In genomic region chr6:3202999-3203696, GRCh38 we compare ENCODE assay signal across 17 cellular contexts. TPM values are rescaled to one million over a fixed set of nuclear protein-coding genes. Genes with fewer than 3 reads are reported as not detected.
DNase-seq lines count a peak whose midpoint lies in the region; ATAC-seq, FAIRE-seq and TF ChIP-seq lines count a peak whose summit lies in the region.
"Had no signal": no experiment of that assay in that cellular context is flagged by ENCODE, and none has a peak within 500 bp of the region (broad histone marks: within the 10 kb centered on the region; RNA-seq: fewer than 3 reads in every experiment).

No MANE protein-coding gene starts in this region.

- FAIRE-seq in GM12878 (lab: Jason Lieb, UNC), result peak; percentile 7
- FAIRE-seq: urothelium cell line had no signal

- RAD21 ChIA-PET in GM12878 (lab: Charles Lee; ENCODE audit: unreplicated experiment), result no interaction called here

- H2AFZ ChIP-seq in Loucy (ENCODE audit: low read length) (no peak overlapping the region; the same call in 1 of the 2 replicates), GM12878 (ENCODE audit: control insufficient read depth, low read depth, low read length) (peak overlapping the region; percentile 55), mesenchymal stem cell (ENCODE audit: low read depth, low read length) (no peak overlapping the region)
- H2AFZ ChIP-seq: parathyroid adenoma had no signal

- H3K14ac ChIP-seq in mesenchymal stem cell (ENCODE audit: low read length in 2 of 2), result no peak overlapping the region

- intact Hi-C loops in GM12878 (cut with micrococcal nuclease; ENCODE audit: unreplicated experiment) (loop anchor here (10.0 kb wide), 1 partner anchor 338 kb away; no protein-coding TSS in a partner anchor), adrenal gland (cut with DNase I) (no loop called here)

- H2BK12ac ChIP-seq in mesenchymal stem cell (ENCODE audit: low read length in 2 of 2), result no peak overlapping the region

- H3K27ac ChIP-seq in GM12878 (ENCODE audit: control insufficient read depth, insufficient read depth), result peak overlapping the region; percentile 34
- no peak overlapping the region for H3K27ac ChIP-seq in mesenchymal stem cell (ENCODE audit: low read length, poor library complexity, severe bottlenecking)
- no peak overlapping the region for H3K27ac ChIP-seq in adrenal gland
- no peak overlapping the region for H3K27ac ChIP-seq in mesendoderm (ENCODE audit: low read depth, low read length)
- H3K27ac ChIP-seq: BLaER1 treated with 17β-estradiol and CSF1 and Interleukin-3, amounts not matched to agents 10 nM and 100 nM; parathyroid adenoma; spleen had no signal

- 32% methylated on average over 7 of the region's 7 CpGs for WGBS in GM12878 (ENCODE audit: insufficient coverage, insufficient replicate concordance, low lambda C conversion rate, missing lambda C conversion rate)
- 82% methylated on average over 7 of the region's 7 CpGs for WGBS in mesenchymal stem cell
- WGBS in adrenal gland, 4 donors, result 67 to 76% (median 72%) methylated on average over 7 of the region's 7 CpGs
- WGBS in mesendoderm (ENCODE audit: extremely low coverage, insufficient coverage, low lambda C conversion rate), result no CpG with 5 or more reads among the region's 7 CpGs

- H3K18ac ChIP-seq in mesenchymal stem cell (ENCODE audit: low read depth in 1 of 2, low read length in 2 of 2) (no peak overlapping the region), mesendoderm (ENCODE audit: low read length) (no peak overlapping the region)

- H3K4me1 ChIP-seq in Loucy (ENCODE audit: insufficient read depth, low read length, poor library complexity, severe bottlenecking), result no peaks in the 10 kb centered on the region
- peaks cover 29% of the 10 kb centered on the region for H3K4me1 ChIP-seq in GM12878 (ENCODE audit: control insufficient read depth, insufficient read depth, low read length)
- peaks cover 1% of the 10 kb centered on the region for H3K4me1 ChIP-seq in mesenchymal stem cell (ENCODE audit: control insufficient read depth, insufficient read depth, low read depth, low read length)
- H3K4me1 ChIP-seq in adrenal gland (replicated peaks in 1 of 2), result no peaks in the 10 kb centered on the region
- H3K4me1 ChIP-seq in mesendoderm (ENCODE audit: control insufficient read depth, low read depth, low read length), result peaks cover 4% of the 10 kb centered on the region
- H3K4me1 ChIP-seq: parathyroid adenoma, spleen had no signal

- no peak overlapping the region for H3K56ac ChIP-seq in mesendoderm (ENCODE audit: low read length)

- no peak overlapping the region for H3K4ac ChIP-seq in mesenchymal stem cell (ENCODE audit: low read depth in 1 of 2, low read length in 2 of 2)
- no peak overlapping the region for H3K4ac ChIP-seq in mesendoderm (ENCODE audit: low read depth, low read length)

- H3K9me3 ChIP-seq in Loucy (ENCODE audit: insufficient read depth, low read depth, low read length) (no peaks in the 10 kb centered on the region), GM12878 (replicated peaks; ENCODE audit: control insufficient read depth, insufficient read depth, low read length) (peaks cover 4% of the 10 kb centered on the region; the same call in 2 of the 3 replicates), mesenchymal stem cell (ENCODE audit: control insufficient read depth, low read length) (peaks cover 6% of the 10 kb centered on the region), adrenal gland (replicated peaks in 1 of 3) (no peaks in the 10 kb centered on the region)

- H3K4me2 ChIP-seq in Loucy (ENCODE audit: low read depth, low read length, poor library complexity, severe bottlenecking) (peak overlapping the region; percentile 10), GM12878 (ENCODE audit: control insufficient read depth, insufficient read depth) (peak overlapping the region; percentile 63), mesenchymal stem cell (ENCODE audit: low read length, poor library complexity, severe bottlenecking) (no peak overlapping the region), mesendoderm (ENCODE audit: low read length) (no peak overlapping the region)

- TF ChIP-seq CTCF in Loucy (conservative IDR thresholded peaks at IDR 0.05; ENCODE audit: low read length) (no peak), GM12878 (IDR thresholded peaks at IDR 0.05 in 2 of 3, conservative IDR thresholded peaks at IDR 0.05 in 1 of 3; ENCODE audit: control insufficient read depth in 2 of 3, extremely low read depth in 1 of 3, insufficient read depth in 1 of 3, low read depth in 3 of 3, low read length in 3 of 3) (no peak), adrenal gland (IDR thresholded peaks at IDR 0.05) (no peak)

- no peaks in the 10 kb centered on the region for H3K79me2 ChIP-seq in Loucy (ENCODE audit: insufficient read depth, low read length)
- no peaks in the 10 kb centered on the region for H3K79me2 ChIP-seq in GM12878 (ENCODE audit: control insufficient read depth, insufficient read depth, low read length)
- H3K79me2 ChIP-seq in mesendoderm (ENCODE audit: control insufficient read depth, insufficient read depth, low read length), result no peaks in the 10 kb centered on the region
- H3K79me2 ChIP-seq: parathyroid adenoma had no signal

- SMC1A ChIA-PET in GM12878 (lab: Charles Lee; ENCODE audit: uncharacterized antibody, unreplicated experiment), result interaction anchor here (0.9 to 1.5 kb wide), 4 partner anchors 9 to 18 kb away, joined by 3 to 5 read pairs (median 4); no protein-coding TSS in a partner anchor

- no peak overlapping the region for H4K91ac ChIP-seq in mesenchymal stem cell (ENCODE audit: low read length)

- H3K9ac ChIP-seq in Loucy (ENCODE audit: low read depth, low read length, poor library complexity, severe bottlenecking) (no peak overlapping the region), GM12878 (ENCODE audit: control insufficient read depth, insufficient read depth, low read length) (no peak overlapping the region), mesenchymal stem cell (ENCODE audit: low read length) (no peak overlapping the region), mesendoderm (ENCODE audit: low read length) (no peak overlapping the region)
- H3K9ac ChIP-seq: BLaER1 treated with 17β-estradiol and CSF1 and Interleukin-3, amounts not matched to agents 10 nM and 100 nM; parathyroid adenoma had no signal

- DNase-seq in EL, result peak; percentile 73
- DNase-seq in GM12878 (ENCODE audit: low read depth, low spot score), result no peak
- peak; percentile 74 for DNase-seq in mesenchymal stem cell
- no peak for DNase-seq in COR-L47 (lab: John Stamatoyannopoulos, UW)
- no peak for DNase-seq in adrenal gland
- no peak for DNase-seq in NCI-H1417 treated with DMSO at 0.1 percent for 48 hours (lab: John Stamatoyannopoulos, UW)
- DNase-seq in mesendoderm, result no peak
- DNase-seq: activated CD4-positive, alpha-beta T cell treated with anti-CD3 and anti-CD28 coated beads, Interleukin-2, amount 10 ng/mL, durations not matched to agents 7 days and 5 days; activated naive CD8-positive, alpha-beta T cell treated with anti-CD3 and anti-CD28 coated beads for 36 hours; NCI-H2081; Right ventricle myocardium superior; spleen; T-helper 2 cell had no signal

- H4K5ac ChIP-seq in mesendoderm (ENCODE audit: low read length), result no peak overlapping the region

- no peak overlapping the region for H2AK5ac ChIP-seq in mesenchymal stem cell (ENCODE audit: low read length, severe bottlenecking)
- no peak overlapping the region for H2AK5ac ChIP-seq in mesendoderm (ENCODE audit: low read length)

- peak; percentile 65 for ATAC-seq in GM12878

- CTCF ChIA-PET in GM12878 (lab: Yijun Ruan, JAX), result interaction anchor here (0.8 to 0.9 kb wide), 2 partner anchors 46 to 49 kb away, joined by 4 read pairs; partner anchors contain the start of gene TUBB2A

- H2BK15ac ChIP-seq in mesenchymal stem cell (ENCODE audit: low read depth, poor library complexity, severe bottlenecking) (no peak overlapping the region), mesendoderm (replicated peaks; ENCODE audit: low read depth) (no peak overlapping the region)

- H2BK120ac ChIP-seq in mesenchymal stem cell (ENCODE audit: low read depth, low read length), result no peak overlapping the region
- no peak overlapping the region for H2BK120ac ChIP-seq in mesendoderm (ENCODE audit: low read depth, low read length)

- in situ Hi-C loops in GM12878 (cut with MboI), result no loop called here

- no peaks in the 10 kb centered on the region for H3F3A ChIP-seq in Loucy (ENCODE audit: low read depth)

- no peaks in the 10 kb centered on the region for H3K9me2 ChIP-seq in Loucy (replicated peaks; ENCODE audit: low read depth, low read length)

- no peak overlapping the region for H3K23ac ChIP-seq in mesenchymal stem cell (ENCODE audit: low read length in 2 of 2)
- H3K23ac ChIP-seq in mesendoderm (ENCODE audit: low read length), result no peak overlapping the region

- H4K8ac ChIP-seq in mesenchymal stem cell (ENCODE audit: low read length), result no peak overlapping the region
- H4K8ac ChIP-seq in mesendoderm (ENCODE audit: low read depth, low read length), result no peak overlapping the region

- no peak overlapping the region for H3K4me3 ChIP-seq in Loucy (ENCODE audit: low read length, poor library complexity, severe bottlenecking)
- peak overlapping the region; percentile 30; the same call in 1 of the 2 replicates for H3K4me3 ChIP-seq in GM12878
- no peak overlapping the region for H3K4me3 ChIP-seq in mesenchymal stem cell (ENCODE audit: insufficient read depth in 1 of 2, low read depth in 1 of 2, low read length in 2 of 2)
- H3K4me3 ChIP-seq in adrenal gland, result no peak overlapping the region
- no peak overlapping the region for H3K4me3 ChIP-seq in mesendoderm (ENCODE audit: low read length)
- H3K4me3 ChIP-seq: BLaER1 treated with 17β-estradiol and CSF1 and Interleukin-3, amounts not matched to agents 10 nM and 100 nM; spleen had no signal

- no peak for TF ChIP-seq RAD21 in GM12878 (IDR thresholded peaks at IDR 0.05; ENCODE audit: insufficient read depth, low read depth, low read length)

- BruUV-seq in GM12878 (replicated peaks; lab: Mats Ljungman, UMichigan), result no TSS peak

- H3K79me1 ChIP-seq in mesenchymal stem cell (replicated peaks; ENCODE audit: low read length, poor library complexity, severe bottlenecking), result no peaks in the 10 kb centered on the region
- no peaks in the 10 kb centered on the region for H3K79me1 ChIP-seq in mesendoderm (ENCODE audit: low read length)

- no peak for TF ChIP-seq POLR2A in GM12878 (IDR thresholded peaks at IDR 0.05; ENCODE audit: low read depth, low read length)
- no peak for TF ChIP-seq POLR2A in adrenal gland (IDR thresholded peaks at IDR 0.05)

- TF ChIP-seq EP300 in GM12878 (IDR thresholded peaks at IDR 0.05; ENCODE audit: borderline replicate concordance in 1 of 2, control insufficient read depth in 1 of 2, low read depth in 2 of 2, low read length in 2 of 2), result no peak

- H3K27me3 ChIP-seq in Loucy (ENCODE audit: insufficient read depth, low read length, poor library complexity, severe bottlenecking), result no peaks in the 10 kb centered on the region
- no peaks in the 10 kb centered on the region for H3K27me3 ChIP-seq in GM12878 (replicated peaks in 1 of 2; ENCODE audit: control insufficient read depth in 2 of 2, insufficient read depth in 2 of 2, low read length in 1 of 2)
- H3K27me3 ChIP-seq in mesenchymal stem cell (ENCODE audit: control insufficient read depth in 1 of 2, insufficient read depth in 1 of 2, low read length in 2 of 2), result peaks cover 0 to 11% of the 10 kb centered on the region in 2 experiments
- H3K27me3 ChIP-seq in adrenal gland, result no peaks in the 10 kb centered on the region
- H3K27me3 ChIP-seq in mesendoderm (ENCODE audit: insufficient read depth, low read length, poor library complexity), result no peaks in the 10 kb centered on the region
- H3K27me3 ChIP-seq: BLaER1 treated with 17β-estradiol and CSF1 and Interleukin-3, amounts not matched to agents 10 nM and 100 nM had no signal

- H2BK5ac ChIP-seq in mesenchymal stem cell (ENCODE audit: low read depth, low read length, poor library complexity, severe bottlenecking) (no peak overlapping the region), mesendoderm (ENCODE audit: low read length) (no peak overlapping the region)

- no peaks in the 10 kb centered on the region for H4K20me1 ChIP-seq in Loucy (ENCODE audit: insufficient read depth, low read length, poor library complexity, severe bottlenecking)
- H4K20me1 ChIP-seq in GM12878 (ENCODE audit: control insufficient read depth, insufficient read depth), result no peaks in the 10 kb centered on the region
- H4K20me1 ChIP-seq: BLaER1 treated with 17β-estradiol and CSF1 and Interleukin-3, amounts not matched to agents 10 nM and 100 nM had no signal

- POLR2A ChIA-PET in GM12878 (lab: Charles Lee), result interaction anchor here (0.7 to 0.9 kb wide), 2 partner anchors 37 to 48 kb away, joined by 4 to 7 read pairs; no protein-coding TSS in a partner anchor

- H3K36me3 ChIP-seq in Loucy (ENCODE audit: insufficient read depth, low read length), result no peaks in the 10 kb centered on the region
- H3K36me3 ChIP-seq in GM12878 (ENCODE audit: control insufficient read depth in 2 of 2, insufficient read depth in 2 of 2, low read length in 1 of 2), result no peaks in the 10 kb centered on the region
- H3K36me3 ChIP-seq in mesenchymal stem cell (ENCODE audit: control insufficient read depth in 1 of 2, insufficient read depth in 2 of 2, low read depth in 1 of 2, low read length in 2 of 2), result no peaks in the 10 kb centered on the region
- no peaks in the 10 kb centered on the region for H3K36me3 ChIP-seq in adrenal gland (replicated peaks in 1 of 2)
- no peaks in the 10 kb centered on the region for H3K36me3 ChIP-seq in mesendoderm (ENCODE audit: control insufficient read depth, insufficient read depth, low read length)
- H3K36me3 ChIP-seq: BLaER1 treated with 17β-estradiol and CSF1 and Interleukin-3, amounts not matched to agents 10 nM and 100 nM; spleen had no signal

RNA-seq across cellular contexts. Expression of gene TUBB2B, which starts 24.3 kb away (rescaled TPM):
- total RNA-seq in GM12878 (2013; cell fraction: nucleolus; rRNA removed), result 1.7 TPM in 2 replicates
- total RNA-seq in GM12878 (2014; rRNA removed) (45.4 and 54.7 TPM in 2 replicates), GM12878 (2014; rRNA removed; fragmentation: Illumina TruSeq; extraction: Trizol) (32.7 and 36.9 TPM in 2 replicates), GM12878 (2021) (55.4 and 63.2 TPM in 2 replicates), adrenal gland (1 to 10 TPM in 6 of 8 donors, under 1 TPM in 1, not detected in 1; 0.98 to 5.5 (median 1.7) TPM)
- polyA plus RNA-seq in GM12878 (2011; ENCODE audit: low read depth), result 6.2 TPM
- polyA plus RNA-seq in GM12878 (2011; rRNA removed) (1.7 and 3.6 TPM in 2 replicates), GM12878 (2014; fragmentation: Illumina TruSeq; extraction: Trizol) (14.3 and 30.9 TPM in 2 replicates), GM12878 (2014; fragmentation: Nextera tagmentation; extraction: Ambion mirVana) (1 to 10 TPM; 2.6 to 5.8 TPM), GM12878 (2014; rRNA removed) (75.2 and 81.4 TPM in 2 replicates), GM12878 (2016; fragmentation: Nextera tagmentation; extraction: Ambion mirVana) (10 to 100 TPM in 1 of 2 experiments, 1 to 10 TPM in 1; 7.9 to 11.6 TPM), adrenal gland (1 to 10 TPM; 2.0 to 3.6 (median 3.2) TPM)
- 3.4 and 5.6 TPM in 2 replicates for polyA plus RNA-seq in GM12878 (2011; cell fraction: cytosol; rRNA removed)
- polyA plus RNA-seq in GM12878 (2011; cell fraction: nucleus; rRNA removed), result 2.8 and 3.0 TPM in 2 replicates
- polyA plus RNA-seq in GM12878 (2012), result 19.4 and 30.4 TPM in 2 replicates
- 2.8 and 4.0 TPM in 2 replicates for polyA minus RNA-seq in GM12878 (2011; rRNA and poly(A)+ RNA removed)
- polyA minus RNA-seq in GM12878 (2011; cell fraction: cytosol; rRNA and poly(A)+ RNA removed), result 0.67 and 1.7 TPM in 2 replicates
- polyA minus RNA-seq in GM12878 (2011; cell fraction: nucleus; rRNA and poly(A)+ RNA removed), result 0.86 and 1.1 TPM in 2 replicates
- 24.5 TPM for polyA plus RNA-seq in mesenchymal stem cell (2013, experiment 1 of 2)
- 25.5 TPM for polyA plus RNA-seq in mesenchymal stem cell (2013, experiment 2 of 2)
- polyA plus RNA-seq in mesendoderm (2013, experiment 1 of 2), result 1,328 TPM
- polyA plus RNA-seq in mesendoderm (2013, experiment 2 of 2), result 1,392 TPM
- total RNA-seq: activated CD4-positive, alpha-beta T cell treated with anti-CD3 and anti-CD28 coated beads, Interleukin-2, amount 10 ng/mL, durations not matched to agents 7 days and 5 days had no signal

RNA-seq across cellular contexts. Expression of gene TUBB2A, which starts 45.8 kb away (rescaled TPM):
- 2.4 and 3.7 TPM in 2 replicates for total RNA-seq in GM12878 (2013; cell fraction: nucleolus; rRNA removed)
- total RNA-seq in GM12878 (2014; rRNA removed) (47.0 and 49.5 TPM in 2 replicates), GM12878 (2014; rRNA removed; fragmentation: Illumina TruSeq; extraction: Trizol) (17.8 and 22.7 TPM in 2 replicates), GM12878 (2021) (46.6 and 47.6 TPM in 2 replicates), adrenal gland (10 to 100 TPM in 6 of 8 donors, 1 to 10 TPM in 2; 6.4 to 34.5 (median 17.7) TPM)
- 6.1 TPM for polyA plus RNA-seq in GM12878 (2011; ENCODE audit: low read depth)
- polyA plus RNA-seq in GM12878 (2011; rRNA removed) (2.3 and 4.9 TPM in 2 replicates), GM12878 (2014; fragmentation: Illumina TruSeq; extraction: Trizol) (9.6 and 23.1 TPM in 2 replicates), GM12878 (2014; fragmentation: Nextera tagmentation; extraction: Ambion mirVana) (1 to 10 TPM; 2.2 to 6.0 TPM), GM12878 (2014; rRNA removed) (46.1 and 49.3 TPM in 2 replicates), GM12878 (2016; fragmentation: Nextera tagmentation; extraction: Ambion mirVana) (10 to 100 TPM; 39.5 to 44.0 TPM), adrenal gland (10 to 100 TPM; 10.7 to 18.4 (median 13.6) TPM)
- 4.5 and 6.8 TPM in 2 replicates for polyA plus RNA-seq in GM12878 (2011; cell fraction: cytosol; rRNA removed)
- polyA plus RNA-seq in GM12878 (2011; cell fraction: nucleus; rRNA removed), result 4.8 and 7.0 TPM in 2 replicates
- 11.6 and 23.7 TPM in 2 replicates for polyA plus RNA-seq in GM12878 (2012)
- 3.7 and 4.4 TPM in 2 replicates for polyA minus RNA-seq in GM12878 (2011; rRNA and poly(A)+ RNA removed)
- polyA minus RNA-seq in GM12878 (2011; cell fraction: cytosol; rRNA and poly(A)+ RNA removed), result 3.1 and 4.2 TPM in 2 replicates
- 1.5 and 3.1 TPM in 2 replicates for polyA minus RNA-seq in GM12878 (2011; cell fraction: nucleus; rRNA and poly(A)+ RNA removed)
- 99.8 TPM for polyA plus RNA-seq in mesenchymal stem cell (2013, experiment 1 of 2)
- polyA plus RNA-seq in mesenchymal stem cell (2013, experiment 2 of 2), result 98.2 TPM
- 956 TPM for polyA plus RNA-seq in mesendoderm (2013, experiment 1 of 2)
- 989 TPM for polyA plus RNA-seq in mesendoderm (2013, experiment 2 of 2)

RNA-seq across cellular contexts. Expression of gene PSMG4, which starts 55.6 kb away (rescaled TPM):
- total RNA-seq in GM12878 (2013; cell fraction: nucleolus; rRNA removed), result 80.6 and 82.0 TPM in 2 replicates
- total RNA-seq in GM12878 (2014; rRNA removed) (51.4 and 56.9 TPM in 2 replicates), GM12878 (2014; rRNA removed; fragmentation: Illumina TruSeq; extraction: Trizol) (19.6 and 22.8 TPM in 2 replicates), GM12878 (2021) (32.4 and 32.9 TPM in 2 replicates), adrenal gland (10 to 100 TPM in 7 of 8 donors, 1 to 10 TPM in 1; 4.9 to 23.6 (median 18.3) TPM)
- 9.2 TPM for polyA plus RNA-seq in GM12878 (2011; ENCODE audit: low read depth)
- polyA plus RNA-seq in GM12878 (2011; rRNA removed) (25.3 and 26.6 TPM in 2 replicates), GM12878 (2014; fragmentation: Illumina TruSeq; extraction: Trizol) (8.2 and 11.4 TPM in 2 replicates), GM12878 (2014; fragmentation: Nextera tagmentation; extraction: Ambion mirVana) (10 to 100 TPM in 1 of 2 experiments, 1 to 10 TPM in 1; 7.1 to 14.2 TPM), GM12878 (2014; rRNA removed) (62.6 and 67.1 TPM in 2 replicates), GM12878 (2016; fragmentation: Nextera tagmentation; extraction: Ambion mirVana) (10 to 100 TPM; 54.6 to 59.3 TPM), adrenal gland (10 to 100 TPM; 17.9 to 87.5 (median 55.7) TPM)
- polyA plus RNA-seq in GM12878 (2011; cell fraction: cytosol; rRNA removed), result 35.6 and 60.0 TPM in 2 replicates
- polyA plus RNA-seq in GM12878 (2011; cell fraction: nucleus; rRNA removed), result 35.9 and 43.3 TPM in 2 replicates
- 17.4 and 18.7 TPM in 2 replicates for polyA plus RNA-seq in GM12878 (2012)
- polyA minus RNA-seq in GM12878 (2011; rRNA and poly(A)+ RNA removed), result 25.8 and 28.8 TPM in 2 replicates
- polyA minus RNA-seq in GM12878 (2011; cell fraction: cytosol; rRNA and poly(A)+ RNA removed), result 5.7 and 10.1 TPM in 2 replicates
- polyA minus RNA-seq in GM12878 (2011; cell fraction: nucleus; rRNA and poly(A)+ RNA removed), result 20.2 and 40.2 TPM in 2 replicates
- polyA plus RNA-seq in mesenchymal stem cell (2013, experiment 1 of 2), result 24.6 TPM
- 26.0 TPM for polyA plus RNA-seq in mesenchymal stem cell (2013, experiment 2 of 2)
- polyA plus RNA-seq in mesendoderm (2013, experiment 1 of 2), result 53.4 TPM
- 51.8 TPM for polyA plus RNA-seq in mesendoderm (2013, experiment 2 of 2)

Comparison
In these comparisons a context has a peak if more than half of its experiments do, and no peak if none do; other contexts are left out.
1. DNase-seq: peak in EL (single experiment) and mesenchymal stem cell (single experiment); none in GM12878 (single experiment), COR-L47 (single experiment), adrenal gland (0 of 7), NCI-H1417 treated with DMSO at 0.1 percent for 48 hours (single experiment) and mesendoderm (single experiment).
2. H3K4me2 ChIP-seq: peak in Loucy (single experiment) and GM12878 (single experiment); none in mesenchymal stem cell (single experiment) and mesendoderm (single experiment).